10 cellular contexts compared by ENCODE assay signal in genomic region chr5:79562351-79563246, GRCh38. TPM values are rescaled to one million over a fixed set of nuclear protein-coding genes. Genes with fewer than 3 reads are reported as not detected.
DNase-seq lines count a peak whose midpoint lies in the region; ATAC-seq and TF ChIP-seq lines count a peak whose summit lies in the region.
"Had no signal": no experiment of that assay in that cellular context is flagged by ENCODE, and none has a peak within 500 bp of the region (broad histone marks: within the 10 kb centered on the region; RNA-seq: fewer than 3 reads in every experiment).

No MANE protein-coding gene starts in this region.

- H3K9me3 ChIP-seq in A673 (ENCODE audit: low read depth, low read length, poor library complexity, severe bottlenecking) (no peaks in the 10 kb centered on the region), lower lobe of right lung (no peaks in the 10 kb centered on the region)

- peaks cover 12% of the 10 kb centered on the region for H3K9me3 Mint-ChIP-seq in activated CD8-positive, alpha-beta T cell treated with anti-CD3 and anti-CD28 coated beads for 36 hours

- H3K4me3 Mint-ChIP-seq in activated CD8-positive, alpha-beta T cell treated with anti-CD3 and anti-CD28 coated beads for 36 hours: no peak overlapping the region

- H3K36me3 ChIP-seq in A673 (ENCODE audit: insufficient read depth, low read length, poor library complexity, severe bottlenecking) (no peaks in the 10 kb centered on the region), lower lobe of right lung (no peaks in the 10 kb centered on the region)

- intact Hi-C loops in A673 (cut with micrococcal nuclease; ENCODE audit: unreplicated experiment): loop anchor here (5.0 kb wide), 1 partner anchor 210 kb away; no protein-coding TSS in a partner anchor
- intact Hi-C loops in activated CD8-positive, alpha-beta T cell treated with anti-CD3 and anti-CD28 coated beads for 36 hours (cut with micrococcal nuclease): loop anchor here (5.0 kb wide), 1 partner anchor 50 kb away; the partner anchor contains the start of gene TENT2
- intact Hi-C loops in lower lobe of right lung (cut with DNase I): no loop called here

- H3K4me1 ChIP-seq in A673 (ENCODE audit: insufficient read depth, low read length, poor library complexity, severe bottlenecking): peaks cover 26% of the 10 kb centered on the region
- H3K4me1 ChIP-seq in lower lobe of right lung: no peaks in the 10 kb centered on the region

- no peaks in the 10 kb centered on the region for H3K27me3 Mint-ChIP-seq in activated CD8-positive, alpha-beta T cell treated with anti-CD3 and anti-CD28 coated beads for 36 hours

- ATAC-seq in activated CD8-positive, alpha-beta T cell treated with anti-CD3 and anti-CD28 coated beads for 36 hours: peak; percentile 5
- no peak for ATAC-seq in lower lobe of right lung

- H3K36me3 Mint-ChIP-seq in activated CD8-positive, alpha-beta T cell treated with anti-CD3 and anti-CD28 coated beads for 36 hours (ENCODE audit: low read depth): peaks cover 21% of the 10 kb centered on the region

- no peak overlapping the region for H3K4me3 ChIP-seq in A673 (ENCODE audit: low read depth, low read length, poor library complexity, severe bottlenecking)
- H3K4me3 ChIP-seq in foreskin fibroblast (ENCODE audit: low read depth in 1 of 2, low read length in 2 of 2): no peak overlapping the region
- H3K4me3 ChIP-seq in lower lobe of right lung: no peak overlapping the region

- H3K27ac ChIP-seq in A673 (ENCODE audit: low read depth, low read length, poor library complexity, severe bottlenecking) (no peak overlapping the region), lower lobe of right lung (no peak overlapping the region)

- no TSS peak for BruUV-seq in A673 (replicated peaks; lab: Mats Ljungman, UMichigan)

- H3K4me1 Mint-ChIP-seq in activated CD8-positive, alpha-beta T cell treated with anti-CD3 and anti-CD28 coated beads for 36 hours (ENCODE audit: low read depth): peaks cover 38% of the 10 kb centered on the region

- no peak for TF ChIP-seq CTCF in A673 (conservative IDR thresholded peaks at IDR 0.05; ENCODE audit: low read depth, low read length)
- TF ChIP-seq CTCF in activated CD8-positive, alpha-beta T cell treated with anti-CD3 and anti-CD28 coated beads for 36 hours (IDR thresholded peaks at IDR 0.05): no peak
- TF ChIP-seq CTCF in foreskin fibroblast (IDR thresholded peaks at IDR 0.05; ENCODE audit: low read depth, low read length): no peak
- TF ChIP-seq CTCF in lower lobe of right lung (IDR thresholded peaks at IDR 0.05): no peak

- H3K27ac Mint-ChIP-seq in activated CD8-positive, alpha-beta T cell treated with anti-CD3 and anti-CD28 coated beads for 36 hours: peak overlapping the region; percentile 99

- DNase-seq in A673 (ENCODE audit: low spot score) (peak; percentile 97), GM04503 (ENCODE audit: low read depth) (peak; percentile 73), foreskin fibroblast (peak; percentile 39 to 78), lower lobe of right lung (no peak), ecto neural progenitor cell (ENCODE audit: low spot score) (no peak), NCI-H2029 treated with DMSO at 0.1 percent for 48 hours (lab: John Stamatoyannopoulos, UW) (no peak), HK-2 (ENCODE audit: unreplicated experiment) (no peak)
- no peak for DNase-seq in activated CD8-positive, alpha-beta T cell treated with anti-CD3 and anti-CD28 coated beads for 36 hours
- DNase-seq: activated CD4-positive, CD25-positive, alpha-beta regulatory T cell treated with anti-CD3 and anti-CD28 coated beads, Interleukin-2, amount 50 U/mL, for 72 hours; NCI-H2081 had no signal

- H3K27me3 ChIP-seq in A673 (replicated peaks; ENCODE audit: insufficient read depth, low read depth, low read length, poor library complexity): peaks cover 77% of the 10 kb centered on the region
- H3K27me3 ChIP-seq in lower lobe of right lung (ENCODE audit: low read depth): no peaks in the 10 kb centered on the region

- CTCF ChIA-PET in A673 (lab: Charles Lee): interaction anchor here (0.8 kb wide), 2 partner anchors 521 to 663 kb away, joined by 3 to 6 read pairs; no protein-coding TSS in a partner anchor
- CTCF ChIA-PET in activated CD8-positive, alpha-beta T cell treated with anti-CD3 and anti-CD28 coated beads for 36 hours (lab: Charles Lee): interaction anchor here (0.8 to 2.5 kb wide), 6 partner anchors 10 to 521 kb away, joined by 3 to 7 read pairs (median 4); no protein-coding TSS in a partner anchor

- POLR2A ChIA-PET in A673 (lab: Charles Lee; ENCODE audit: low non-redundant PET): no interaction called here
- POLR2A ChIA-PET in activated CD8-positive, alpha-beta T cell treated with anti-CD3 and anti-CD28 coated beads for 36 hours (lab: Charles Lee): interaction anchor here (1.0 to 2.9 kb wide), 2 partner anchors 13 to 50 kb away, joined by 3 to 14 read pairs; partner anchors contain the start of gene TENT2

RNA-seq across cellular contexts. Expression of gene HOMER1, which starts 48.7 kb away (rescaled TPM):
- total RNA-seq in A673 (2021) (34.0 and 37.0 TPM in 2 replicates), lower lobe of right lung (6.9 TPM)
- total RNA-seq in activated CD8-positive, alpha-beta T cell treated with anti-CD3 and anti-CD28 coated beads for 36 hours: 10 to 100 TPM; 11.4 to 13.7 TPM

RNA-seq across cellular contexts. Expression of gene TENT2, which starts 49.6 kb away (rescaled TPM):
- total RNA-seq in A673 (2021): 56.3 and 59.6 TPM in 2 replicates
- total RNA-seq in activated CD8-positive, alpha-beta T cell treated with anti-CD3 and anti-CD28 coated beads for 36 hours: 10 to 100 TPM; 70.2 to 71.8 TPM
- 66.7 TPM for total RNA-seq in lower lobe of right lung

Comparison
In these comparisons a context has a peak if more than half of its experiments do, and no peak if none do; other contexts are left out.
1. DNase-seq: peak in A673 (single experiment), GM04503 (single experiment) and foreskin fibroblast (2 of 2); none in activated CD8-positive, alpha-beta T cell treated with anti-CD3 and anti-CD28 coated beads for 36 hours (single experiment), lower lobe of right lung (single experiment), ecto neural progenitor cell (single experiment), NCI-H2029 treated with DMSO at 0.1 percent for 48 hours (single experiment) and HK-2 (single experiment).